In the genomic region with DNA sequence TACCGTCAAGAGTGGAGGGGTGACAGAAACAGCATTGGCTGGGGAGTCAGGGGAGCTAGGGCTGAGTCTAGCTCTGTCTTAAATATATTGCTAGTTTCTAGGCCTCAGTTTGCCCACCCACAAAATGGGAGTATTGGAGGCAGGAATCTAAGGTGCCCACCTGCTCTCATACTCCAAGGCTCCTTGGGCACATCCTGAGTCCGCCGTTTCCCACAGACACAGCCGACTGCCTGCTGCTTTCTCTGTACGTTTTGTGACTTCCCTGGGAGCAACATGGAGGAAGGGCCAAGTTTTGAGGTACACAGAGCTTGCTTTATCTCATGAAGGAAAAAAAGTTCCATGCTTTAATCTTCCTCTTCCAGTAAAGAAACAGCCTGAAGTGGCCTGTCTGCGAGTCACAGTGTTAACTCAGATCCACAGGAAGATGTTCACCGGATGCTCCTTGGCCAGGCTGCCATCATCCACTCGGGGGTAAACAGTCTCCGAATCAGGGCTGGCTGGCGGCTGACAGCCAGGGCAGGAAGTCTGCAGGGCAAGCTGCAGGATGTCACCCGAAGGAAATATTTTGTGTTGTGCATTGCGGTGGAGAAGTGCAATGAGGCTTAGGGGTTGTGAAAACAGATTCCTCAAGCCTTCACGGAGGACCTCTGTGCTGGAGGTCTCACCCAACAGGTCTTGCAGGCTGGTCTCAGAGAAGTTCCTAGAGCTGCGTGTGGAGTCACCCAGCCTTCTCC, we compare ENCODE assay signal across 8 cellular contexts. TPM values are rescaled to one million over a fixed set of nuclear protein-coding genes. Genes with fewer than 3 reads are reported as not detected.
DNase-seq lines count a peak whose midpoint lies in the region; ATAC-seq, FAIRE-seq and TF ChIP-seq lines count a peak whose summit lies in the region.

No MANE protein-coding gene starts in this region.

- H3K4me3 ChIP-seq in Caco-2 (ENCODE audit: low read depth, low read length) (no peak overlapping the region), cardiac fibroblast (replicated peaks in 1 of 2; ENCODE audit: low read depth in 2 of 2, low read length in 2 of 2) (no peak overlapping the region), osteoblast (ENCODE audit: insufficient read depth, low read length) (no peak overlapping the region), SJCRH30 (no peak overlapping the region)

- H3K36me3 ChIP-seq in Caco-2 (ENCODE audit: control insufficient read depth, insufficient read depth, low read length) (no peaks in the 10 kb centered on the region), osteoblast (ENCODE audit: insufficient read depth, low read length) (no peaks in the 10 kb centered on the region), SJCRH30 (no peaks in the 10 kb centered on the region)

- POLR2A ChIA-PET in Caco-2 (lab: Charles Lee): interaction anchor here (1.9 kb wide), 1 partner anchor 13 kb away, joined by 10 read pairs; the partner anchor contains the start of gene TBC1D22A

- H3K9me3 Mint-ChIP-seq in Caco-2 (ENCODE audit: unreplicated experiment): no peaks in the 10 kb centered on the region

- no TSS peak for BruUV-seq in Caco-2 (replicated peaks; lab: Mats Ljungman, UMichigan)

- intact Hi-C loops in Caco-2 (cut with micrococcal nuclease; ENCODE audit: unreplicated experiment): no loop called here

- H3K4me3 Mint-ChIP-seq in Caco-2 (ENCODE audit: unreplicated experiment): no peak overlapping the region

- CTCF ChIA-PET in Caco-2 (lab: Charles Lee): interaction anchor here (1.8 kb wide), 1 partner anchor 10 kb away, joined by 5 read pairs; no protein-coding TSS in a partner anchor

- H2AFZ ChIP-seq in osteoblast (ENCODE audit: low read length): peak overlapping the region; percentile 49

- no peaks in the 10 kb centered on the region for H4K20me1 ChIP-seq in osteoblast (ENCODE audit: insufficient read depth, low read length)

- peak overlapping the region; percentile 64 for H3K4me2 ChIP-seq in osteoblast (ENCODE audit: insufficient read depth, low read length)

- peaks cover 26% of the 10 kb centered on the region for H3K4me1 ChIP-seq in Caco-2
- peaks cover 35% of the 10 kb centered on the region for H3K4me1 ChIP-seq in osteoblast (ENCODE audit: insufficient read depth, low read length)
- peaks cover 21% of the 10 kb centered on the region for H3K4me1 ChIP-seq in SJCRH30

- no peaks in the 10 kb centered on the region for H3K79me2 ChIP-seq in osteoblast (ENCODE audit: insufficient read depth, low read length)

- TF ChIP-seq CTCF in Caco-2 (IDR thresholded peaks at IDR 0.05; ENCODE audit: insufficient read depth in 1 of 2, low read depth in 1 of 2, low read length in 1 of 2, severe bottlenecking in 1 of 2, unreplicated experiment in 1 of 2) (no peak), cardiac fibroblast (IDR thresholded peaks at IDR 0.05; ENCODE audit: low read depth, low read length) (no peak), osteoblast (IDR thresholded peaks at IDR 0.05; ENCODE audit: extremely low read depth, low read depth, low read length) (no peak), D721Med (IDR thresholded peaks at IDR 0.05; ENCODE audit: insufficient read depth, missing control alignments) (no peak)

- ATAC-seq in HG02884 (IDR thresholded peaks at IDR 0.05; ENCODE audit: unreplicated experiment): no peak

- no peaks in the 10 kb centered on the region for H3K27me3 Mint-ChIP-seq in Caco-2 (ENCODE audit: insufficient read depth, unreplicated experiment)

- no peak for FAIRE-seq in D721Med (lab: Jason Lieb, UNC)

- H3K9me3 ChIP-seq in Caco-2: no peaks in the 10 kb centered on the region
- no peaks in the 10 kb centered on the region for H3K9me3 ChIP-seq in osteoblast (ENCODE audit: low read depth, low read length)
- no peaks in the 10 kb centered on the region for H3K9me3 ChIP-seq in SJCRH30 (replicated peaks)

- peak overlapping the region; percentile 86 for H3K27ac Mint-ChIP-seq in Caco-2 (ENCODE audit: unreplicated experiment)

- peaks cover 6% of the 10 kb centered on the region for H3K36me3 Mint-ChIP-seq in Caco-2 (ENCODE audit: insufficient read depth, unreplicated experiment)

- peak in 1 of 2 experiments; percentile 45 for DNase-seq in Caco-2
- peak in 4 of 5 experiments; percentile 25 to 80 (median 54) for DNase-seq in T-helper 2 cell
- peak; percentile 33 to 47 for DNase-seq in cardiac fibroblast (ENCODE audit: low read depth in 2 of 2)
- peak; percentile 80 for DNase-seq in osteoblast (ENCODE audit: insufficient read length, low spot score, missing footprints)
- DNase-seq in SJCRH30: no peak
- no peak for DNase-seq in D721Med (ENCODE audit: insufficient read length, low spot score)
- DNase-seq in superior temporal gyrus (ENCODE audit: extremely low spot score): no peak

- H3K27ac ChIP-seq in osteoblast (ENCODE audit: low read depth, low read length) (peak overlapping the region; percentile 63), SJCRH30 (no peak overlapping the region)

- H3K27me3 ChIP-seq in Caco-2 (replicated peaks; ENCODE audit: control insufficient read depth, insufficient read depth, low read length): no peaks in the 10 kb centered on the region
- H3K27me3 ChIP-seq in osteoblast (ENCODE audit: insufficient read depth, low read length): no peaks in the 10 kb centered on the region
- no peaks in the 10 kb centered on the region; the same call in 1 of the 2 replicates for H3K27me3 ChIP-seq in SJCRH30

- H3K4me1 Mint-ChIP-seq in Caco-2 (ENCODE audit: low read depth, unreplicated experiment): peaks cover 25% of the 10 kb centered on the region

RNA-seq across cellular contexts. Expression of gene CERK, which starts 11.1 kb away (rescaled TPM):
- total RNA-seq in Caco-2 (2022): 35.0 and 37.6 TPM in 2 replicates
- total RNA-seq in osteoblast: 27.7 and 28.2 TPM in 2 replicates
- 87.7 and 92.7 TPM in 2 replicates for total RNA-seq in SJCRH30 (2014; rRNA removed; shearing (Covaris generic))

RNA-seq across cellular contexts. Expression of gene TBC1D22A, which starts 13.3 kb away (rescaled TPM):
- total RNA-seq in Caco-2 (2022) (26.7 and 32.6 TPM in 2 replicates), osteoblast (17.7 and 18.9 TPM in 2 replicates)
- 8.4 and 8.9 TPM in 2 replicates for total RNA-seq in SJCRH30 (2014; rRNA removed; shearing (Covaris generic))

Comparison
In these comparisons a context has a peak if more than half of its experiments do, and no peak if none do; other contexts are left out.
1. DNase-seq: peak in T-helper 2 cell (4 of 5), cardiac fibroblast (2 of 2) and osteoblast (single experiment); none in SJCRH30 (0 of 2), D721Med (single experiment) and superior temporal gyrus (single experiment).